ENCODE assay signal across 1 cellular context in the genomic region with DNA sequence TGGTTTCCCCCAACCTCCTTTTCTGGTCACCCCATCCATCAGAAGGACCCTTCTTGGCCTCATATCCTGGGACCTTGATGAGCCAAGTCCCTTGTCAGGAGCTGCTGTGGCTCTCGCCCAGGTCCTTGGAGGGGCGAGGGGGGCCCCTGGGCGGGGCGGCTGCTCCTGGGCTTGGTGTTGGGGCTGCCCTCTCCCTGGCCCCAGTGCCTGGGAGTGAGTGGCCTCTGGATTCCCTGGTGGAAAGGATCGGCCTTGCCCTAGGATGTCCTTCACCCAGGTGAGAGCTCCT.
TF ChIP-seq lines count a peak whose summit lies in the region.

No MANE protein-coding gene starts in this region.

TF ChIP-seq in GM12891, 5 proteins besides CTCF, POLR2A, EP300 and RAD21:
- TF ChIP-seq POU2F2 (IDR thresholded peaks at IDR 0.05; ENCODE audit: low read depth, low read length) (no peak), POLR2AphosphoS5 (IDR thresholded peaks at IDR 0.05; ENCODE audit: low read depth, low read length) (no peak), TAF1 (IDR thresholded peaks at IDR 0.05; ENCODE audit: low read depth, low read length) (no peak), PAX5 (IDR thresholded peaks at IDR 0.05; ENCODE audit: insufficient read depth, low read length, severe bottlenecking) (no peak), SPI1 (IDR thresholded peaks at IDR 0.05; ENCODE audit: low read depth, low read length) (no peak)
